Comparison of ENCODE assay signal across 8 cellular contexts in genomic region chr4:105060628-105061027, GRCh38.
DNase-seq lines count a peak whose midpoint lies in the region; ATAC-seq and TF ChIP-seq lines count a peak whose summit lies in the region.

No MANE protein-coding gene starts in this region.

- peak overlapping the region; percentile 24; the same call in 1 of the 2 replicates for H3K9ac ChIP-seq in PC-3 (ENCODE audit: low read length)

- no peaks in the 10 kb centered on the region for H3K36me3 Mint-ChIP-seq in activated CD4-positive, alpha-beta T cell treated with anti-CD3 and anti-CD28 coated beads, Interleukin-2, amount 10 ng/mL, durations not matched to agents 24 days and 14 days (ENCODE audit: low read depth)
- H3K36me3 Mint-ChIP-seq in Caco-2 (ENCODE audit: insufficient read depth, unreplicated experiment), result no peaks in the 10 kb centered on the region

- peak overlapping the region; percentile 94 for H3K27ac Mint-ChIP-seq in activated CD4-positive, alpha-beta T cell treated with anti-CD3 and anti-CD28 coated beads, Interleukin-2, amount 10 ng/mL, durations not matched to agents 24 days and 14 days
- H3K27ac Mint-ChIP-seq in Caco-2 (ENCODE audit: unreplicated experiment), result no peak overlapping the region

- TF ChIP-seq CTCF in PC-3 (conservative IDR thresholded peaks at IDR 0.05; ENCODE audit: low read depth, low read length) (no peak), fibroblast of the aortic adventitia (IDR thresholded peaks at IDR 0.05; ENCODE audit: insufficient read depth, low read length) (no peak), Caco-2 (IDR thresholded peaks at IDR 0.05; ENCODE audit: insufficient read depth in 1 of 2, low read depth in 1 of 2, low read length in 1 of 2, severe bottlenecking in 1 of 2, unreplicated experiment in 1 of 2) (no peak), ovary (IDR thresholded peaks at IDR 0.05) (no peak)

- H3K27me3 Mint-ChIP-seq in activated CD4-positive, alpha-beta T cell treated with anti-CD3 and anti-CD28 coated beads, Interleukin-2, amount 10 ng/mL, durations not matched to agents 24 days and 14 days, result peaks cover 2% of the 10 kb centered on the region
- no peaks in the 10 kb centered on the region for H3K27me3 Mint-ChIP-seq in Caco-2 (ENCODE audit: insufficient read depth, unreplicated experiment)

- H3K4me3 Mint-ChIP-seq in activated CD4-positive, alpha-beta T cell treated with anti-CD3 and anti-CD28 coated beads, Interleukin-2, amount 10 ng/mL, durations not matched to agents 24 days and 14 days, result peak overlapping the region; percentile 70
- no peak overlapping the region for H3K4me3 Mint-ChIP-seq in Caco-2 (ENCODE audit: unreplicated experiment)

- POLR2A ChIA-PET in PC-3 (lab: Charles Lee; ENCODE audit: unreplicated experiment), result no interaction called here
- POLR2A ChIA-PET in Caco-2 (lab: Charles Lee), result no interaction called here

- ATAC-seq in HG02885 (IDR thresholded peaks at IDR 0.05; ENCODE audit: poor library complexity, unreplicated experiment) (peak; percentile 90), PC-3 (peak; percentile 44)

- H3K4me3 ChIP-seq in PC-3 (ENCODE audit: low read length) (peak overlapping the region; percentile 39), fibroblast of the aortic adventitia (ENCODE audit: low read depth, low read length) (no peak overlapping the region), Caco-2 (ENCODE audit: low read depth, low read length) (no peak overlapping the region), ovary (no peak overlapping the region)

- H3K36me3 ChIP-seq in PC-3 (ENCODE audit: low read depth, low read length) (no peaks in the 10 kb centered on the region), Caco-2 (ENCODE audit: control insufficient read depth, insufficient read depth, low read length) (no peaks in the 10 kb centered on the region), ovary (no peaks in the 10 kb centered on the region)

- H3K79me2 ChIP-seq in PC-3 (ENCODE audit: low read length), result no peaks in the 10 kb centered on the region

- H3K27ac ChIP-seq in PC-3 (ENCODE audit: low read length) (peak overlapping the region; percentile 89), ovary (no peak overlapping the region)

- BruUV-seq in PC-3 (replicated peaks; lab: Mats Ljungman, UMichigan) (no TSS peak), Caco-2 (replicated peaks; lab: Mats Ljungman, UMichigan) (no TSS peak)

- H2AFZ ChIP-seq in PC-3 (ENCODE audit: low read length), result no peak overlapping the region

- no peaks in the 10 kb centered on the region for H3K9me2 ChIP-seq in PC-3 (replicated peaks; ENCODE audit: low read length)

- H3K4me1 Mint-ChIP-seq in activated CD4-positive, alpha-beta T cell treated with anti-CD3 and anti-CD28 coated beads, Interleukin-2, amount 10 ng/mL, durations not matched to agents 24 days and 14 days, result peaks cover 35% of the 10 kb centered on the region
- peaks cover 6% of the 10 kb centered on the region for H3K4me1 Mint-ChIP-seq in Caco-2 (ENCODE audit: low read depth, unreplicated experiment)

- H3K9me3 Mint-ChIP-seq in activated CD4-positive, alpha-beta T cell treated with anti-CD3 and anti-CD28 coated beads, Interleukin-2, amount 10 ng/mL, durations not matched to agents 24 days and 14 days, result no peaks in the 10 kb centered on the region
- no peaks in the 10 kb centered on the region for H3K9me3 Mint-ChIP-seq in Caco-2 (ENCODE audit: unreplicated experiment)

- peaks cover 7% of the 10 kb centered on the region for H3F3A ChIP-seq in PC-3 (ENCODE audit: low read length, unreplicated experiment)

- intact Hi-C loops in activated CD4-positive, alpha-beta T cell treated with anti-CD3 and anti-CD28 coated beads, Interleukin-2, amount 10 ng/mL, durations not matched to agents 24 days and 14 days (cut with micrococcal nuclease), result loop anchor here (1.0 kb wide), 1 partner anchor 94 kb away; no protein-coding TSS in a partner anchor
- intact Hi-C loops in PC-3 (cut with micrococcal nuclease) (no loop called here), Caco-2 (cut with micrococcal nuclease; ENCODE audit: unreplicated experiment) (no loop called here), ovary (cut with DNase I) (no loop called here)

- no peak for TF ChIP-seq EP300 in ovary (IDR thresholded peaks at IDR 0.05)

- CTCF ChIA-PET in PC-3 (lab: Charles Lee) (no interaction called here), Caco-2 (lab: Charles Lee) (no interaction called here)

- H3K9me3 ChIP-seq in PC-3 (ENCODE audit: low read length), result no peaks in the 10 kb centered on the region
- no peaks in the 10 kb centered on the region for H3K9me3 ChIP-seq in Caco-2
- no peaks in the 10 kb centered on the region for H3K9me3 ChIP-seq in ovary

- TF ChIP-seq POLR2A in ovary (IDR thresholded peaks at IDR 0.05), result no peak

- no peaks in the 10 kb centered on the region for H4K20me1 ChIP-seq in PC-3 (ENCODE audit: low read length)

- peaks cover 46% of the 10 kb centered on the region for H3K4me1 ChIP-seq in PC-3 (ENCODE audit: insufficient read depth, low read length)
- no peaks in the 10 kb centered on the region for H3K4me1 ChIP-seq in Caco-2
- no peaks in the 10 kb centered on the region for H3K4me1 ChIP-seq in ovary (ENCODE audit: insufficient read depth)

- WGBS in ovary, 3 donors, result 76 to 84% (median 80%) methylated on average over 1 of the region's 1 CpG

- peak; percentile 67 for DNase-seq in activated CD4-positive, alpha-beta T cell treated with anti-CD3 and anti-CD28 coated beads, Interleukin-2, amount 10 ng/mL, durations not matched to agents 24 days and 14 days
- no peak for DNase-seq in activated CD4-positive, alpha-beta T cell treated with anti-CD3 and anti-CD28 coated beads for 4 hours
- DNase-seq in PC-3 (peak; percentile 68), fibroblast of the aortic adventitia (ENCODE audit: low read depth) (peak; percentile 38), Caco-2 (no peak), NCI-H1092 (lab: John Stamatoyannopoulos, UW) (no peak), ovary (no peak)

- peak overlapping the region; percentile 75 for H3K4me2 ChIP-seq in PC-3 (ENCODE audit: low read length)

- H3K27me3 ChIP-seq in PC-3 (ENCODE audit: low read length) (no peaks in the 10 kb centered on the region), Caco-2 (replicated peaks; ENCODE audit: control insufficient read depth, insufficient read depth, low read length) (no peaks in the 10 kb centered on the region; the same call in 1 of the 2 replicates), ovary (no peaks in the 10 kb centered on the region)

Comparison
In these comparisons a context has a peak if more than half of its experiments do, and no peak if none do; other contexts are left out.
1. DNase-seq: peak in activated CD4-positive, alpha-beta T cell treated with anti-CD3 and anti-CD28 coated beads, Interleukin-2, amount 10 ng/mL, durations not matched to agents 24 days and 14 days (single experiment), PC-3 (single experiment) and fibroblast of the aortic adventitia (single experiment); none in activated CD4-positive, alpha-beta T cell treated with anti-CD3 and anti-CD28 coated beads for 4 hours (0 of 2), Caco-2 (0 of 2), NCI-H1092 (single experiment) and ovary (0 of 5).